Comparison of ENCODE assay signal across 26 cellular contexts in genomic region chr12:17652436-17652835, GRCh38.
"Had no signal": no experiment of that assay in that cellular context is flagged by ENCODE, and none has a peak within 500 bp of the region (broad histone marks: within the 10 kb centered on the region; RNA-seq: fewer than 3 reads in every experiment).

No MANE protein-coding gene starts in this region.

- H3K27ac Mint-ChIP-seq: mesothelial cell of epicardium; naive B cell; natural killer cell treated with Interleukin-12 subunit alpha and Interleukin-12 subunit beta and Interleukin-15 and Interleukin-18, amount 100 ng/mL, for 72 hours; stimulated activated memory B cell treated with anti-CD40 and anti-IgM and Interleukin-4, amounts not matched to agents 10 μg/mL and 1 μg/mL and 100 μg/mL, for 72 hours; stimulated activated naive CD8-positive, alpha-beta T cell treated with anti-CD3 and anti-CD28 coated beads, Interleukin-15, amount 100 ng/mL, for 72 hours; type B pancreatic cell had no signal

- H3K4me3 ChIP-seq: left ventricle myocardium inferior, lung, pancreas, psoas muscle, right atrium auricular region, right lobe of liver, smooth muscle cell, tibial nerve, uterus had no signal

- H3K27me3 Mint-ChIP-seq: naive B cell; natural killer cell treated with Interleukin-12 subunit alpha and Interleukin-12 subunit beta and Interleukin-15 and Interleukin-18, amount 100 ng/mL, for 72 hours; stimulated activated memory B cell treated with anti-CD40 and anti-IgM and Interleukin-4, amounts not matched to agents 10 μg/mL and 1 μg/mL and 100 μg/mL, for 72 hours; stimulated activated naive CD8-positive, alpha-beta T cell treated with anti-CD3 and anti-CD28 coated beads, Interleukin-15, amount 100 ng/mL, for 72 hours had no signal

- H3K4me3 Mint-ChIP-seq: mesothelial cell of epicardium; naive B cell; natural killer cell treated with Interleukin-12 subunit alpha and Interleukin-12 subunit beta and Interleukin-15 and Interleukin-18, amount 100 ng/mL, for 72 hours; neural crest cell; stimulated activated memory B cell treated with anti-CD40 and anti-IgM and Interleukin-4, amounts not matched to agents 10 μg/mL and 1 μg/mL and 100 μg/mL, for 72 hours; stimulated activated naive CD8-positive, alpha-beta T cell treated with anti-CD3 and anti-CD28 coated beads, Interleukin-15, amount 100 ng/mL, for 72 hours; type B pancreatic cell had no signal

- H3K4me1 Mint-ChIP-seq: mesothelial cell of epicardium; naive B cell; neural crest cell; stimulated activated memory B cell treated with anti-CD40 and anti-IgM and Interleukin-4, amounts not matched to agents 10 μg/mL and 1 μg/mL and 100 μg/mL, for 72 hours; stimulated activated naive CD8-positive, alpha-beta T cell treated with anti-CD3 and anti-CD28 coated beads, Interleukin-15, amount 100 ng/mL, for 72 hours had no signal

- DNase-seq: hippocampal formation; left ventricle myocardium inferior; mesendoderm; naive B cell; nucleus accumbens; pancreas; posterior cingulate gyrus; psoas muscle; right lobe of liver; stimulated activated CD4-positive, alpha-beta T cell treated with anti-CD3 and anti-CD28 coated beads, Interleukin-1b, Interleukin-23, amount 100 ng/mL, for 48 hours; stimulated activated CD4-positive, alpha-beta T cell treated with anti-CD3 and anti-CD28 coated beads, Interleukin-2, amount 100 ng/mL, for 48 hours; stimulated activated CD4-positive, alpha-beta T cell treated with anti-CD3 and anti-CD28 coated beads, Interleukin-4, amount 100 ng/mL, for 4 hours; stimulated activated CD8-positive, alpha-beta memory T cell treated with anti-CD3 and anti-CD28 coated beads, Interleukin-4, amount 100 ng/mL, for 48 hours; stimulated activated naive CD4-positive, alpha-beta T cell treated with Interleukin-2 at 50 U/mL for 16 hours; stimulated activated naive CD8-positive, alpha-beta T cell treated with anti-CD3 and anti-CD28 coated beads, Interleukin-15, amount 100 ng/mL, for 72 hours; substantia nigra; uterus had no signal

- H3K36me3 Mint-ChIP-seq: mesothelial cell of epicardium; naive B cell; natural killer cell treated with Interleukin-12 subunit alpha and Interleukin-12 subunit beta and Interleukin-15 and Interleukin-18, amount 100 ng/mL, for 72 hours; stimulated activated memory B cell treated with anti-CD40 and anti-IgM and Interleukin-4, amounts not matched to agents 10 μg/mL and 1 μg/mL and 100 μg/mL, for 72 hours; type B pancreatic cell had no signal

- H3K9me3 Mint-ChIP-seq: naive B cell; neural crest cell; stimulated activated memory B cell treated with anti-CD40 and anti-IgM and Interleukin-4, amounts not matched to agents 10 μg/mL and 1 μg/mL and 100 μg/mL, for 72 hours; stimulated activated naive CD8-positive, alpha-beta T cell treated with anti-CD3 and anti-CD28 coated beads, Interleukin-15, amount 100 ng/mL, for 72 hours; type B pancreatic cell had no signal
